Comparison of ENCODE assay signal across 24 cellular contexts in the genomic region with DNA sequence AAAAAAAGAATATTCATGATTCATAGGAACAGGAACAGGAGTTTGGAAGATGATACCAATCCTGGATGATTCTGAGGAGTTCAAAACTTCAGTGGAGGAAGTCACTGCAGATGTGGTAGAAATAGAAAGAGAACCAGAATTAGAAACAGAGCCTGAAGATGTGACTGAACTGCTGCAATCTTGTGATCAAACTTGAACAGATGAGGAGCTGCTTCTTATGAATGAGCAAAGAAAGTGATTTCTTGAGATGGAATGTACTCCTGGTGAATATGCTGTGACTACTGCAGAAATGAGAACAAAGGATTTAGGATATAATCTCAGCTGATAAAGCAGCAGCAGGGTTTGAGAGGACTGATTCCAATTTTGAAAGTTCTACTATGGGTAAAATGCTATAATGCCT.
A peak's percentile ranks its signal among the peaks of the same experiment; 100 is the strongest.
DNase-seq lines count a peak whose midpoint lies in the region; ATAC-seq, FAIRE-seq and TF ChIP-seq lines count a peak whose summit lies in the region.
"Had no signal": no experiment of that assay in that cellular context is flagged by ENCODE, and none has a peak within 500 bp of the region (broad histone marks: within the 10 kb centered on the region; RNA-seq: fewer than 3 reads in every experiment).

No MANE protein-coding gene starts in this region.

- no peak for FAIRE-seq in bronchial epithelial cell (lab: Jason Lieb, UNC)
- FAIRE-seq: HepG2, kidney had no signal

- TF ChIP-seq POLR2A in lower leg skin (IDR thresholded peaks at IDR 0.05), result no peak

- no peak overlapping the region for H3K4me3 ChIP-seq in CD8-positive, alpha-beta T cell (ENCODE audit: low read depth, low read length)
- H3K4me3 ChIP-seq in bronchial epithelial cell (ENCODE audit: low read depth, low read length) (no peak overlapping the region), lower leg skin (ENCODE audit: low read depth, poor library complexity, severe bottlenecking) (no peak overlapping the region)
- no peak overlapping the region for H3K4me3 ChIP-seq in CD4-positive, alpha-beta memory T cell (ENCODE audit: low read length in 2 of 2)
- H3K4me3 ChIP-seq: esophagus muscularis mucosa, MG63, prostate gland, skin epidermis, suprapubic skin had no signal

- no peak for DNase-seq in CD8-positive, alpha-beta T cell
- DNase-seq in HCEC 1CT (peak; percentile 48), bronchial epithelial cell (ENCODE audit: low read depth) (peak; percentile 22), iris pigment epithelial cell (ENCODE audit: low read depth) (peak; percentile 52), left ventricle myocardium superior (no peak), lower leg skin (ENCODE audit: low spot score in 2 of 2) (no peak)
- DNase-seq in CD4-positive, alpha-beta memory T cell, result no peak
- DNase-seq: activated CD4-positive, alpha-beta memory T cell treated with anti-CD3 and anti-CD28 coated beads, Interleukin-2, amount 10 ng/mL, durations not matched to agents 7 days and 5 days; activated T-cell treated with anti-CD3 and anti-CD28 coated beads, Interleukin-2, amount 50 U/mL, for 24 hours; Calu3; kidney; MG63; NCI-H187; NCI-H446; stimulated activated CD4-positive, alpha-beta T cell treated with anti-CD3 and anti-CD28 coated beads, Interleukin-4, amount 100 ng/mL, for 4 hours; WERI-Rb-1 had no signal

- CTCF ChIA-PET in CD8-positive, alpha-beta T cell (lab: Charles Lee), result no interaction called here
- CTCF ChIA-PET in CD4-positive, alpha-beta memory T cell (lab: Charles Lee; ENCODE audit: partially characterized antibody), result no interaction called here

- peaks cover 39% of the 10 kb centered on the region for H3K4me1 ChIP-seq in CD8-positive, alpha-beta T cell (ENCODE audit: insufficient read depth, low read length)
- peaks cover 45% of the 10 kb centered on the region for H3K4me1 ChIP-seq in CD4-positive, alpha-beta memory T cell (ENCODE audit: insufficient read depth, low read length)
- H3K4me1 ChIP-seq: prostate gland had no signal

- peak overlapping the region; percentile 6 for H3K4me3 Mint-ChIP-seq in CD8-positive, alpha-beta T cell
- no peak overlapping the region for H3K4me3 Mint-ChIP-seq in CD4-positive, alpha-beta memory T cell
- H3K4me3 Mint-ChIP-seq: activated CD4-positive, alpha-beta memory T cell treated with anti-CD3 and anti-CD28 coated beads, Interleukin-2, amount 10 ng/mL, durations not matched to agents 7 days and 5 days; activated naive CD8-positive, alpha-beta T cell; activated T-cell treated with anti-CD3 and anti-CD28 coated beads, Interleukin-2, amount 50 U/mL, for 24 hours; neural crest cell had no signal

- no peaks in the 10 kb centered on the region for H3K27me3 Mint-ChIP-seq in CD8-positive, alpha-beta T cell (ENCODE audit: low read depth)
- no peaks in the 10 kb centered on the region for H3K27me3 Mint-ChIP-seq in CD4-positive, alpha-beta memory T cell
- H3K27me3 Mint-ChIP-seq: activated CD4-positive, alpha-beta memory T cell treated with anti-CD3 and anti-CD28 coated beads, Interleukin-2, amount 10 ng/mL, durations not matched to agents 7 days and 5 days; activated naive CD8-positive, alpha-beta T cell; activated T-cell treated with anti-CD3 and anti-CD28 coated beads, Interleukin-2, amount 50 U/mL, for 24 hours had no signal

- no peak for ATAC-seq in CD8-positive, alpha-beta T cell
- ATAC-seq in left ventricle myocardium superior (no peak), GM18511 (IDR thresholded peaks at IDR 0.05; ENCODE audit: unreplicated experiment) (no peak)
- ATAC-seq: HepG2 had no signal

- peaks cover 16% of the 10 kb centered on the region for H3K36me3 Mint-ChIP-seq in CD8-positive, alpha-beta T cell
- peaks cover 4 to 12% of the 10 kb centered on the region in 2 donors for H3K36me3 Mint-ChIP-seq in CD4-positive, alpha-beta memory T cell

- H3K9me3 Mint-ChIP-seq in CD8-positive, alpha-beta T cell, result no peaks in the 10 kb centered on the region
- H3K9me3 Mint-ChIP-seq in CD4-positive, alpha-beta memory T cell, result peaks cover 0 to 1% (median 0%) of the 10 kb centered on the region in 8 donors
- H3K9me3 Mint-ChIP-seq: activated CD4-positive, alpha-beta memory T cell treated with anti-CD3 and anti-CD28 coated beads, Interleukin-2, amount 10 ng/mL, durations not matched to agents 7 days and 5 days; activated T-cell treated with anti-CD3 and anti-CD28 coated beads, Interleukin-2, amount 50 U/mL, for 24 hours; neural crest cell had no signal

- no peak overlapping the region for H3K27ac ChIP-seq in CD8-positive, alpha-beta T cell (ENCODE audit: low read depth, low read length)
- no peak overlapping the region for H3K27ac ChIP-seq in CD4-positive, alpha-beta memory T cell (ENCODE audit: low read depth, low read length)
- H3K27ac ChIP-seq: esophagus muscularis mucosa, prostate gland, skin epidermis, suprapubic skin, WERI-Rb-1 had no signal

- H3K9me3 ChIP-seq in CD8-positive, alpha-beta T cell (ENCODE audit: low read length), result no peaks in the 10 kb centered on the region
- no peaks in the 10 kb centered on the region for H3K9me3 ChIP-seq in CD4-positive, alpha-beta memory T cell (ENCODE audit: control insufficient read depth in 1 of 2, low read length in 2 of 2)
- H3K9me3 ChIP-seq: esophagus muscularis mucosa, MG63, prostate gland, suprapubic skin had no signal

- H3K36me3 ChIP-seq in CD8-positive, alpha-beta T cell (ENCODE audit: insufficient read depth, low read length), result no peaks in the 10 kb centered on the region
- no peaks in the 10 kb centered on the region for H3K36me3 ChIP-seq in bronchial epithelial cell (ENCODE audit: control insufficient read depth, insufficient read depth, low read length)
- no peaks in the 10 kb centered on the region for H3K36me3 ChIP-seq in CD4-positive, alpha-beta memory T cell (ENCODE audit: insufficient read depth, low read length)
- H3K36me3 ChIP-seq: esophagus muscularis mucosa, MG63, prostate gland, suprapubic skin, WERI-Rb-1 had no signal

- TF ChIP-seq CTCF in CD8-positive, alpha-beta T cell (IDR thresholded peaks at IDR 0.05), result no peak
- TF ChIP-seq CTCF in bronchial epithelial cell (IDR thresholded peaks at IDR 0.05; ENCODE audit: insufficient read depth, low read length, severe bottlenecking) (no peak), lower leg skin (IDR thresholded peaks at IDR 0.05) (no peak)

- H3K27ac Mint-ChIP-seq in CD8-positive, alpha-beta T cell, result peak overlapping the region; percentile 46
- H3K27ac Mint-ChIP-seq in CD4-positive, alpha-beta memory T cell, result peak overlapping the region in 1 of 7 donors; percentile 8
- H3K27ac Mint-ChIP-seq: activated CD4-positive, alpha-beta memory T cell treated with anti-CD3 and anti-CD28 coated beads, Interleukin-2, amount 10 ng/mL, durations not matched to agents 7 days and 5 days; activated naive CD8-positive, alpha-beta T cell; activated T-cell treated with anti-CD3 and anti-CD28 coated beads, Interleukin-2, amount 50 U/mL, for 24 hours had no signal

- POLR2A ChIA-PET in CD8-positive, alpha-beta T cell (lab: Charles Lee), result no interaction called here
- POLR2A ChIA-PET in CD4-positive, alpha-beta memory T cell (lab: Charles Lee; ENCODE audit: partially characterized antibody), result no interaction called here

- no peaks in the 10 kb centered on the region for H3K27me3 ChIP-seq in CD8-positive, alpha-beta T cell (ENCODE audit: insufficient read depth, low read length)
- H3K27me3 ChIP-seq in bronchial epithelial cell (ENCODE audit: control insufficient read depth, insufficient read depth, low read length), result no peaks in the 10 kb centered on the region
- no peaks in the 10 kb centered on the region for H3K27me3 ChIP-seq in CD4-positive, alpha-beta memory T cell (ENCODE audit: insufficient read depth, low read length)
- H3K27me3 ChIP-seq: esophagus muscularis mucosa, MG63, suprapubic skin had no signal

- intact Hi-C loops in CD8-positive, alpha-beta T cell (cut with DNase I, micrococcal nuclease), result no loop called here
- intact Hi-C loops in left ventricle myocardium superior (cut with micrococcal nuclease), result no loop called here
- intact Hi-C loops in lower leg skin (cut with DNase I; ENCODE audit: low total_unique reads), result no loop called here
- intact Hi-C loops in CD4-positive, alpha-beta memory T cell (cut with micrococcal nuclease), result no loop called here

- H3K4me1 Mint-ChIP-seq in CD8-positive, alpha-beta T cell (ENCODE audit: low read depth), result peaks cover 83% of the 10 kb centered on the region
- H3K4me1 Mint-ChIP-seq in CD4-positive, alpha-beta memory T cell, result peaks cover 52 to 78% (median 67%) of the 10 kb centered on the region in 4 donors

Comparison
In these comparisons a context has a peak if more than half of its experiments do, and no peak if none do; other contexts are left out.
1. DNase-seq: peak in HCEC 1CT (single experiment), bronchial epithelial cell (single experiment) and iris pigment epithelial cell (single experiment); none in CD8-positive, alpha-beta T cell (0 of 7), left ventricle myocardium superior (single experiment), lower leg skin (0 of 2) and CD4-positive, alpha-beta memory T cell (0 of 5).